33 cellular contexts compared by ENCODE assay signal in the genomic region with DNA sequence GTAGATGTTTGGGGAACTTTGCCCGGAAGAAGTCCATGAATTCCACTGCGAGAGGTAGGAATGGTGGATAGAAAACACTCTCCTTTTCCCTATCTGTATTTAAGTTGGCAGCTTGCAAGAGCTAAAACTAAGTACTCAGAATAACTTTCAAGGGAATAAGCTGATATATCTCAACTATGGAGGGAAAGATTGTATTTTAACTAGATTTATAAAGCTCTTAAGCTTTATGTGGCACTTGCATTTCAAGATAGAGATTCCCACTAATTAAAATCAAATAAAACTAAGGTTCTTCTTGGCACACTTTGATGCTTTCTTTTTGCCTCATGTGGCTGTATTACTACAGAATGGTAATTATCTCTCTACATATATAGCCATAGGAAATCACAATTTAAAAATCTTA.
"Had no signal": no experiment of that assay in that cellular context is flagged by ENCODE, and none has a peak within 500 bp of the region (broad histone marks: within the 10 kb centered on the region; RNA-seq: fewer than 3 reads in every experiment).

No MANE protein-coding gene starts in this region.

- H3K9me3 ChIP-seq: MG63 had no signal

- H3K27me3 ChIP-seq: MG63 had no signal

- H3K4me3 ChIP-seq: MG63 had no signal

- H3K9ac ChIP-seq: KMS-11 had no signal

- DNase-seq: Karpas-422, Kasumi-1, MG63, MM.1S, MV-4-11, NCI-H1048, NCI-H1092, NCI-H1092 treated with DMSO at 0.1 percent for 48 hours, NCI-H1105, NCI-H1105 treated with DMSO at 0.1 percent for 48 hours, NCI-H1417 treated with DMSO at 0.1 percent for 48 hours, NCI-H1436, NCI-H1436 treated with DMSO at 0.1 percent for 48 hours, NCI-H146, NCI-H1694, NCI-H1694 treated with DMSO at 0.1 percent for 48 hours, NCI-H187, NCI-H187 treated with DMSO at 0.1 percent for 48 hours, NCI-H1930, NCI-H2029, NCI-H2029 treated with DMSO at 0.1 percent for 48 hours, NCI-H2081, NCI-H2081 treated with DMSO at 0.1 percent for 48 hours, NCI-H2107, NCI-H2171, NCI-H2171 treated with DMSO at 0.1 percent for 48 hours, NCI-H226, NCI-H345, NCI-H446, NCI-H446 treated with DMSO at 0.1 percent for 48 hours, NCI-H510A, NCI-H510A treated with DMSO at 0.1 percent for 48 hours had no signal

- H3K27ac ChIP-seq: KMS-11 had no signal

- H3K36me3 ChIP-seq: MG63 had no signal

- H3K4me2 ChIP-seq: KMS-11 had no signal
